Comparison of ENCODE assay signal across 9 cellular contexts in the genomic region with DNA sequence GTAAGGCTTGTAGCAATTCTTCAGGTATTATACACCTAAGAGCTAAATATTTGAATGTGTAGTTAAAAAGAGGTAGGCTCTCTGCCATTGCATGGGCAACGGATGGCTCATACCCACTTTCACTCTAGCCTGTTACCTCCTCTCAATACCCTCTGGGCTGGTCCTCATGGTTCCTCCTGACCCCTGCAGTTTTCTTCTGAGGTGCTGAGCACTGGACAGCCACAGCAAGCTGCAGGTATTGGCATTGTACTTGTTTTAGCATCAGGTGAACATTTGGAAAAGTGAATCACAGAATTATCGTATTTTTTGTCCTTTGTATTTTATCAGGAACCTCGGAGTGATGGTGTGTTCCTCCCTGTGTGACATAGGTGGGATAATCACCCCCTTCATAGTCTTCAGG. TPM values are rescaled to one million over a fixed set of nuclear protein-coding genes. Genes with fewer than 3 reads are reported as not detected.
"Had no signal": no experiment of that assay in that cellular context is flagged by ENCODE, and none has a peak within 500 bp of the region (broad histone marks: within the 10 kb centered on the region; RNA-seq: fewer than 3 reads in every experiment).

No MANE protein-coding gene starts in this region.

- H3K4me2 ChIP-seq: GM23338 had no signal

- H3K36me3 ChIP-seq: HAP-1 had no signal

- H3K9ac ChIP-seq: GM23248 had no signal

- H3K27ac ChIP-seq: GM23248 had no signal

- H3K4me3 ChIP-seq: GM23248, GM23338, HAP-1 had no signal

- DNase-seq: GM23248, GOT3, H7, HCEC 1CT, HFFc6 had no signal

- H3K9me3 Mint-ChIP-seq: HFFc6 had no signal

- H3K4me1 ChIP-seq: HAP-1 had no signal

- H3K4me1 Mint-ChIP-seq: GM23338 had no signal

- ATAC-seq: GM23338, HCT116 had no signal

- H2AFZ ChIP-seq: GM23248, GM23338 had no signal

- H3K4me3 Mint-ChIP-seq: GM23338, HFFc6 had no signal

- H3K9me3 ChIP-seq: HAP-1 had no signal

- H3K27ac Mint-ChIP-seq: GM23338, HFFc6 had no signal

RNA-seq across cellular contexts. Expression of a gene that starts 32.9 kb away (rescaled TPM):
- total RNA-seq: GM23248, H4 had no signal
